10 cellular contexts compared by ENCODE assay signal in genomic region chr19:1445932-1446712, GRCh38. TPM values are rescaled to one million over a fixed set of nuclear protein-coding genes. Genes with fewer than 3 reads are reported as not detected.
DNase-seq lines count a peak whose midpoint lies in the region; ATAC-seq and TF ChIP-seq lines count a peak whose summit lies in the region.
"Had no signal": no experiment of that assay in that cellular context is flagged by ENCODE, and none has a peak within 500 bp of the region (broad histone marks: within the 10 kb centered on the region; RNA-seq: fewer than 3 reads in every experiment).

No MANE protein-coding gene starts in this region.

- intact Hi-C loops in spleen (cut with DNase I; ENCODE audit: low total_unique reads): no loop called here
- intact Hi-C loops in activated CD8-positive, alpha-beta T cell treated with anti-CD3 and anti-CD28 coated beads for 36 hours (cut with micrococcal nuclease): no loop called here

- TF ChIP-seq POLR2A in spleen (IDR thresholded peaks at IDR 0.05): no peak

- H3K27me3 ChIP-seq in HAP-1 (ENCODE audit: low read depth) (peaks cover 46% of the 10 kb centered on the region), spleen (replicated peaks in 1 of 7) (peaks cover 9 to 66% (median 56%) of the 10 kb centered on the region in 7 donors)
- peaks cover 54% of the 10 kb centered on the region for H3K27me3 ChIP-seq in effector memory CD4-positive, alpha-beta T cell (replicated peaks; ENCODE audit: control insufficient read depth, insufficient read depth, low read length, poor library complexity, severe bottlenecking)

- no peak for TF ChIP-seq CTCF in spleen (IDR thresholded peaks at IDR 0.05 in 8 of 11, conservative IDR thresholded peaks at IDR 0.05 in 3 of 11)
- TF ChIP-seq CTCF in activated CD8-positive, alpha-beta T cell treated with anti-CD3 and anti-CD28 coated beads for 36 hours (IDR thresholded peaks at IDR 0.05): no peak

- H3K36me3 Mint-ChIP-seq in activated CD8-positive, alpha-beta T cell treated with anti-CD3 and anti-CD28 coated beads for 36 hours (ENCODE audit: low read depth): peaks cover 17% of the 10 kb centered on the region

- in situ Hi-C loops in HAP-1 (cut with MboI; ENCODE audit: low sequenced_read_pairs): no loop called here

- H3K9me3 Mint-ChIP-seq in activated CD8-positive, alpha-beta T cell treated with anti-CD3 and anti-CD28 coated beads for 36 hours: no peaks in the 10 kb centered on the region
- H3K9me3 Mint-ChIP-seq: activated CD4-positive, alpha-beta memory T cell treated with anti-CD3 and anti-CD28 coated beads, Interleukin-2, amount 10 ng/mL, durations not matched to agents 7 days and 5 days had no signal

- peak in 1 of 2 experiments; percentile 81 for DNase-seq in HAP-1 (ENCODE audit: low spot score in 2 of 2)
- DNase-seq in RKO (ENCODE audit: low spot score): peak; percentile 47
- DNase-seq in globus pallidus (ENCODE audit: low spot score): peak; percentile 47
- no peak for DNase-seq in spleen
- no peak for DNase-seq in effector memory CD4-positive, alpha-beta T cell
- DNase-seq in UCSD-AML1 (lab: John Stamatoyannopoulos, UW; ENCODE audit: unreplicated experiment): no peak
- DNase-seq in MV-4-11 (lab: John Stamatoyannopoulos, UW): no peak
- no peak for DNase-seq in activated CD8-positive, alpha-beta T cell treated with anti-CD3 and anti-CD28 coated beads for 36 hours

- no peaks in the 10 kb centered on the region for H3K9me3 ChIP-seq in HAP-1
- H3K9me3 ChIP-seq in spleen: no peaks in the 10 kb centered on the region
- H3K9me3 ChIP-seq in effector memory CD4-positive, alpha-beta T cell (ENCODE audit: control insufficient read depth, low read length): no peaks in the 10 kb centered on the region
- H3K9me3 ChIP-seq: left lung had no signal

- no peak overlapping the region for H3K4me3 Mint-ChIP-seq in activated CD8-positive, alpha-beta T cell treated with anti-CD3 and anti-CD28 coated beads for 36 hours

- H3K27me3 Mint-ChIP-seq in activated CD8-positive, alpha-beta T cell treated with anti-CD3 and anti-CD28 coated beads for 36 hours: peaks cover 37% of the 10 kb centered on the region

- ATAC-seq in activated CD8-positive, alpha-beta T cell treated with anti-CD3 and anti-CD28 coated beads for 36 hours: no peak

- no peak overlapping the region for H3K27ac ChIP-seq in spleen
- H3K27ac ChIP-seq in effector memory CD4-positive, alpha-beta T cell (ENCODE audit: insufficient read depth, low read length, poor library complexity, severe bottlenecking): no peak overlapping the region
- H3K27ac ChIP-seq: left lung had no signal

- peaks cover 25% of the 10 kb centered on the region for H3K36me3 ChIP-seq in HAP-1 (replicated peaks)
- H3K36me3 ChIP-seq in spleen: peaks cover 0 to 24% (median 15%) of the 10 kb centered on the region in 6 donors
- H3K36me3 ChIP-seq in effector memory CD4-positive, alpha-beta T cell (ENCODE audit: control insufficient read depth, insufficient read depth, low read length): peaks cover 12% of the 10 kb centered on the region

- H3K4me1 ChIP-seq in HAP-1 (peaks cover 19% of the 10 kb centered on the region), spleen (peaks cover 19 to 60% (median 48%) of the 10 kb centered on the region in 6 donors)
- peaks cover 28% of the 10 kb centered on the region for H3K4me1 ChIP-seq in effector memory CD4-positive, alpha-beta T cell (ENCODE audit: control insufficient read depth, insufficient read depth, low read length, poor library complexity, severe bottlenecking)

- no peak overlapping the region for H3K27ac Mint-ChIP-seq in activated CD8-positive, alpha-beta T cell treated with anti-CD3 and anti-CD28 coated beads for 36 hours

- WGBS in spleen, 5 donors: 1 to 3% (median 2%) methylated on average over 18 to 99 of the region's 99 CpGs

- POLR2A ChIA-PET in activated CD8-positive, alpha-beta T cell treated with anti-CD3 and anti-CD28 coated beads for 36 hours (lab: Charles Lee): interaction anchor here (0.9 to 2.4 kb wide), 3 partner anchors 10 to 45 kb away, joined by 3 to 5 read pairs (median 4); partner anchors contain the start of gene REEP6

- peaks cover 24% of the 10 kb centered on the region for H3K4me1 Mint-ChIP-seq in activated CD8-positive, alpha-beta T cell treated with anti-CD3 and anti-CD28 coated beads for 36 hours (ENCODE audit: low read depth)

- H3K4me3 ChIP-seq in HAP-1 (peak overlapping the region; percentile 25), spleen (peak overlapping the region in 6 of 8 donors; percentile 22 to 72 (median 48))
- H3K4me3 ChIP-seq in effector memory CD4-positive, alpha-beta T cell (ENCODE audit: insufficient read depth, low read depth, low read length, poor library complexity, severe bottlenecking): no peak overlapping the region

- CTCF ChIA-PET in activated CD8-positive, alpha-beta T cell treated with anti-CD3 and anti-CD28 coated beads for 36 hours (lab: Charles Lee): interaction anchor here (0.7 to 2.8 kb wide), 10 partner anchors 7 to 172 kb away, joined by 3 to 13 read pairs (median 4); no protein-coding TSS in a partner anchor

RNA-seq across cellular contexts. Expression of gene APC2, which starts 3.8 kb away (rescaled TPM):
- under 1 TPM; 0.07 to 0.56 (median 0.20) TPM for total RNA-seq in spleen
- polyA plus RNA-seq in spleen: under 1 TPM; 0.02 to 0.29 (median 0.02) TPM
- under 1 TPM; 0.07 to 0.29 TPM for total RNA-seq in activated CD8-positive, alpha-beta T cell treated with anti-CD3 and anti-CD28 coated beads for 36 hours

RNA-seq across cellular contexts. Expression of gene RPS15, which starts 7.9 kb away (rescaled TPM):
- 1,000 to 10,000 TPM in 6 of 7 donors, 100 to 1,000 TPM in 1; 932 to 4,344 (median 1,309) TPM for total RNA-seq in spleen
- 1,000 to 10,000 TPM; 4,275 to 5,849 (median 5,793) TPM for polyA plus RNA-seq in spleen
- 1,000 to 10,000 TPM; 1,854 to 1,879 TPM for total RNA-seq in activated CD8-positive, alpha-beta T cell treated with anti-CD3 and anti-CD28 coated beads for 36 hours

RNA-seq across cellular contexts. Expression of gene C19orf25, which starts 32.9 kb away (rescaled TPM):
- 10 to 100 TPM; 31.3 to 52.8 (median 40.3) TPM for total RNA-seq in spleen
- 10 to 100 TPM; 24.7 to 56.6 (median 38.8) TPM for polyA plus RNA-seq in spleen
- 10 to 100 TPM; 21.3 to 21.5 TPM for total RNA-seq in activated CD8-positive, alpha-beta T cell treated with anti-CD3 and anti-CD28 coated beads for 36 hours

RNA-seq across cellular contexts. Expression of gene DAZAP1, which starts 38.7 kb away (rescaled TPM):
- 100 to 1,000 TPM in 3 of 7 donors, 10 to 100 TPM in 4; 43.8 to 137 (median 94.6) TPM for total RNA-seq in spleen
- 100 to 1,000 TPM in 2 of 3 donors, 10 to 100 TPM in 1; 80.0 to 133 (median 106) TPM for polyA plus RNA-seq in spleen
- 100 to 1,000 TPM; 263 to 283 TPM for total RNA-seq in activated CD8-positive, alpha-beta T cell treated with anti-CD3 and anti-CD28 coated beads for 36 hours

RNA-seq across cellular contexts. Expression of gene PCSK4, which starts 44.0 kb away (rescaled TPM):
- total RNA-seq in spleen: 1 to 10 TPM; 1.1 to 4.2 (median 1.8) TPM
- polyA plus RNA-seq in spleen: 1 to 10 TPM; 1.9 to 2.4 (median 2.0) TPM
- total RNA-seq in activated CD8-positive, alpha-beta T cell treated with anti-CD3 and anti-CD28 coated beads for 36 hours: 1 to 10 TPM; 4.4 to 4.7 TPM

Comparison
In these comparisons a context has a peak if more than half of its experiments do, and no peak if none do; other contexts are left out.
1. DNase-seq: peak in RKO (single experiment) and globus pallidus (single experiment); none in spleen (single experiment), effector memory CD4-positive, alpha-beta T cell (0 of 3), UCSD-AML1 (single experiment), MV-4-11 (single experiment) and activated CD8-positive, alpha-beta T cell treated with anti-CD3 and anti-CD28 coated beads for 36 hours (single experiment).